Comparison of ENCODE assay signal across 9 cellular contexts in the genomic region with DNA sequence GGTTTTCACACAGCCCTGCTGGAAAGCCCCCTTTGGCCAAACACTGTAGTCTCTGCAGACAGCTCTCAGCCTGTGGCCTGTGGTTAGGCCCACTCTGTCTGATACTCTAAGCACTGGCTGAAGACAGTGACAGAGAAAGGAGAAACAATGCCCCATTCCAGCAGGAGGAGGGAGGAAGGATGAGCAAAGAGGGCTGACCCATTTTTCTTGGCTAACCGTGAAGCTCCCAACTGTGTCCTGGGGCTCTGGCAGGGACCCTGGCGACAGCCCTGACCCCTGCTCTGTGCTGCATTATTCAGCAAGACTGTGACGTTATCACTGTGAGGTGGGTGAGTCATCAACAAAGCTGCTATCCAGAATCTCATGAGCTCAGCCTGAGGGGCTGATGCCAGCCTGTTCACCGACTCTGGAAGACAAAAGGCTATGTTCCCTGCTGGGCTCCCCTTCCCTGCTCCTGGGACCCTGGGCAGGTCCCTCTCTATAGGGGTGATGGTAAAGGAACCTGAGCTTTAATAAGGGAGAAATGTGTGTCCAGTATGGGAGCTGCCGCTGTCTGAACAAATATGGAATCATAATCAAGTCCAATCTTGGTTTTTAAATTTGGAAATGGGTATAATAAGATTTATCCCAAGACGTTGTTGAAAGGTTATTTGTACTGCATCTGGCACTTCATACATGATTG.
A peak's percentile ranks its signal among the peaks of the same experiment; 100 is the strongest.
DNase-seq lines count a peak whose midpoint lies in the region; ATAC-seq and TF ChIP-seq lines count a peak whose summit lies in the region.
"Had no signal": no experiment of that assay in that cellular context is flagged by ENCODE, and none has a peak within 500 bp of the region (broad histone marks: within the 10 kb centered on the region; RNA-seq: fewer than 3 reads in every experiment).

No MANE protein-coding gene starts in this region.

- no peaks in the 10 kb centered on the region for H3K9me2 ChIP-seq in GM23338 (ENCODE audit: insufficient read depth)

- H3K27me3 ChIP-seq in lower lobe of right lung (ENCODE audit: low read depth) (no peaks in the 10 kb centered on the region), GM23338 (ENCODE audit: insufficient read depth) (no peaks in the 10 kb centered on the region)

- no peaks in the 10 kb centered on the region for H3K36me3 ChIP-seq in lower lobe of right lung
- no peaks in the 10 kb centered on the region for H3K36me3 ChIP-seq in GM23338 (ENCODE audit: insufficient read depth)

- TF ChIP-seq CTCF in brain (conservative IDR thresholded peaks at IDR 0.05) (no peak), lower lobe of right lung (IDR thresholded peaks at IDR 0.05) (no peak), GM23338 (conservative IDR thresholded peaks at IDR 0.05; ENCODE audit: low read depth in 2 of 2) (no peak)

- no peaks in the 10 kb centered on the region for H4K20me1 ChIP-seq in GM23338 (replicated peaks; ENCODE audit: insufficient read depth)

- H3K4me1 ChIP-seq in lower lobe of right lung = peaks cover 19% of the 10 kb centered on the region
- peaks cover 2% of the 10 kb centered on the region; the same call in 1 of the 2 replicates for H3K4me1 ChIP-seq in GM23338 (ENCODE audit: insufficient read depth)

- H3K4me2 ChIP-seq in GM23338 = no peak overlapping the region

- no peaks in the 10 kb centered on the region for H3K79me2 ChIP-seq in GM23338 (replicated peaks; ENCODE audit: insufficient read depth)

- H3K9me3 Mint-ChIP-seq in brain (peaks cover 8 to 15% (median 12%) of the 10 kb centered on the region in 5 experiments), GM23338 (peaks cover 20% of the 10 kb centered on the region)

- DNase-seq in CD1c-positive myeloid dendritic cell (ENCODE audit: extremely low spot score) = peak; percentile 48
- peak; percentile 67 for DNase-seq in mucosa of gallbladder (ENCODE audit: low spot score)
- DNase-seq in lower lobe of right lung = no peak
- DNase-seq in SK-N-DZ (ENCODE audit: low spot score) = no peak
- no peak for DNase-seq in GM23338 (ENCODE audit: low spot score)
- DNase-seq: naive B cell had no signal

- ATAC-seq in HG03457 (IDR thresholded peaks at IDR 0.05; ENCODE audit: unreplicated experiment) (peak; percentile 64), lower lobe of right lung (no peak), GM23338 (no peak), HG02885 (IDR thresholded peaks at IDR 0.05; ENCODE audit: poor library complexity, unreplicated experiment) (no peak)

- H3K27me3 Mint-ChIP-seq in brain (peaks cover 4% of the 10 kb centered on the region), GM23338 (ENCODE audit: insufficient read depth, low read depth, poor library complexity) (no peaks in the 10 kb centered on the region)
- H3K27me3 Mint-ChIP-seq: naive B cell had no signal

- H3K4me1 Mint-ChIP-seq in brain = peaks cover 26% of the 10 kb centered on the region
- H3K4me1 Mint-ChIP-seq in GM23338 = no peaks in the 10 kb centered on the region; the same call in 2 of the 3 replicates
- H3K4me1 Mint-ChIP-seq: naive B cell had no signal

- no peak overlapping the region for H3K4me3 ChIP-seq in lower lobe of right lung
- no peak overlapping the region for H3K4me3 ChIP-seq in GM23338

- H3K36me3 Mint-ChIP-seq in brain (peaks cover 3% of the 10 kb centered on the region), GM23338 (ENCODE audit: low read depth) (peaks cover 15% of the 10 kb centered on the region)
- H3K36me3 Mint-ChIP-seq: naive B cell had no signal

- no peak overlapping the region for H3K4me3 Mint-ChIP-seq in brain
- H3K4me3 Mint-ChIP-seq in GM23338 = no peak overlapping the region
- H3K4me3 Mint-ChIP-seq: naive B cell had no signal

- peak overlapping the region in 3 of 5 experiments; percentile 62 to 88 (median 87) for H3K27ac Mint-ChIP-seq in brain
- H3K27ac Mint-ChIP-seq in GM23338 = no peak overlapping the region
- H3K27ac Mint-ChIP-seq: naive B cell had no signal

- H3K27ac ChIP-seq in lower lobe of right lung (no peak overlapping the region), GM23338 (ENCODE audit: low read depth) (no peak overlapping the region)

- intact Hi-C loops in lower lobe of right lung (cut with DNase I) = no loop called here

- no peaks in the 10 kb centered on the region for H3F3A ChIP-seq in GM23338 (replicated peaks; ENCODE audit: low read depth)

- no peak overlapping the region for H2AFZ ChIP-seq in GM23338

- no peaks in the 10 kb centered on the region for H3K9me3 ChIP-seq in lower lobe of right lung

TF ChIP-seq in GM23338, 12 proteins besides CTCF, POLR2A, EP300 and RAD21 (continues in another document):
- TF ChIP-seq NANOG (IDR thresholded peaks at IDR 0.05; ENCODE audit: borderline replicate concordance) (no peak), CREB1 (CRISPR knock-in tag; IDR thresholded peaks at IDR 0.05; ENCODE audit: low read depth) (no peak), ZNF331 (CRISPR knock-in tag; IDR thresholded peaks at IDR 0.05; ENCODE audit: low read depth) (no peak), EZH2phosphoT487 (IDR thresholded peaks at IDR 0.05; ENCODE audit: unreplicated experiment) (no peak), POLR2AphosphoS5 (IDR thresholded peaks at IDR 0.05; ENCODE audit: low read depth) (no peak), ZNF114 (CRISPR knock-in tag; IDR thresholded peaks at IDR 0.05) (no peak), EZH2 (IDR thresholded peaks at IDR 0.05; ENCODE audit: low read depth, unreplicated experiment) (no peak)
- TF ChIP-seq, protein P1, sequence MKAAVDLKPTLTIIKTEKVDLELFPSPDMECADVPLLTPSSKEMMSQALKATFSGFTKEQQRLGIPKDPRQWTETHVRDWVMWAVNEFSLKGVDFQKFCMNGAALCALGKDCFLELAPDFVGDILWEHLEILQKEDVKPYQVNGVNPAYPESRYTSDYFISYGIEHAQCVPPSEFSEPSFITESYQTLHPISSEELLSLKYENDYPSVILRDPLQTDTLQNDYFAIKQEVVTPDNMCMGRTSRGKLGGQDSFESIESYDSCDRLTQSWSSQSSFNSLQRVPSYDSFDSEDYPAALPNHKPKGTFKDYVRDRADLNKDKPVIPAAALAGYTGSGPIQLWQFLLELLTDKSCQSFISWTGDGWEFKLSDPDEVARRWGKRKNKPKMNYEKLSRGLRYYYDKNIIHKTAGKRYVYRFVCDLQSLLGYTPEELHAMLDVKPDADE (IDR thresholded peaks at IDR 0.05) = no peak
- TF ChIP-seq, protein P2, sequence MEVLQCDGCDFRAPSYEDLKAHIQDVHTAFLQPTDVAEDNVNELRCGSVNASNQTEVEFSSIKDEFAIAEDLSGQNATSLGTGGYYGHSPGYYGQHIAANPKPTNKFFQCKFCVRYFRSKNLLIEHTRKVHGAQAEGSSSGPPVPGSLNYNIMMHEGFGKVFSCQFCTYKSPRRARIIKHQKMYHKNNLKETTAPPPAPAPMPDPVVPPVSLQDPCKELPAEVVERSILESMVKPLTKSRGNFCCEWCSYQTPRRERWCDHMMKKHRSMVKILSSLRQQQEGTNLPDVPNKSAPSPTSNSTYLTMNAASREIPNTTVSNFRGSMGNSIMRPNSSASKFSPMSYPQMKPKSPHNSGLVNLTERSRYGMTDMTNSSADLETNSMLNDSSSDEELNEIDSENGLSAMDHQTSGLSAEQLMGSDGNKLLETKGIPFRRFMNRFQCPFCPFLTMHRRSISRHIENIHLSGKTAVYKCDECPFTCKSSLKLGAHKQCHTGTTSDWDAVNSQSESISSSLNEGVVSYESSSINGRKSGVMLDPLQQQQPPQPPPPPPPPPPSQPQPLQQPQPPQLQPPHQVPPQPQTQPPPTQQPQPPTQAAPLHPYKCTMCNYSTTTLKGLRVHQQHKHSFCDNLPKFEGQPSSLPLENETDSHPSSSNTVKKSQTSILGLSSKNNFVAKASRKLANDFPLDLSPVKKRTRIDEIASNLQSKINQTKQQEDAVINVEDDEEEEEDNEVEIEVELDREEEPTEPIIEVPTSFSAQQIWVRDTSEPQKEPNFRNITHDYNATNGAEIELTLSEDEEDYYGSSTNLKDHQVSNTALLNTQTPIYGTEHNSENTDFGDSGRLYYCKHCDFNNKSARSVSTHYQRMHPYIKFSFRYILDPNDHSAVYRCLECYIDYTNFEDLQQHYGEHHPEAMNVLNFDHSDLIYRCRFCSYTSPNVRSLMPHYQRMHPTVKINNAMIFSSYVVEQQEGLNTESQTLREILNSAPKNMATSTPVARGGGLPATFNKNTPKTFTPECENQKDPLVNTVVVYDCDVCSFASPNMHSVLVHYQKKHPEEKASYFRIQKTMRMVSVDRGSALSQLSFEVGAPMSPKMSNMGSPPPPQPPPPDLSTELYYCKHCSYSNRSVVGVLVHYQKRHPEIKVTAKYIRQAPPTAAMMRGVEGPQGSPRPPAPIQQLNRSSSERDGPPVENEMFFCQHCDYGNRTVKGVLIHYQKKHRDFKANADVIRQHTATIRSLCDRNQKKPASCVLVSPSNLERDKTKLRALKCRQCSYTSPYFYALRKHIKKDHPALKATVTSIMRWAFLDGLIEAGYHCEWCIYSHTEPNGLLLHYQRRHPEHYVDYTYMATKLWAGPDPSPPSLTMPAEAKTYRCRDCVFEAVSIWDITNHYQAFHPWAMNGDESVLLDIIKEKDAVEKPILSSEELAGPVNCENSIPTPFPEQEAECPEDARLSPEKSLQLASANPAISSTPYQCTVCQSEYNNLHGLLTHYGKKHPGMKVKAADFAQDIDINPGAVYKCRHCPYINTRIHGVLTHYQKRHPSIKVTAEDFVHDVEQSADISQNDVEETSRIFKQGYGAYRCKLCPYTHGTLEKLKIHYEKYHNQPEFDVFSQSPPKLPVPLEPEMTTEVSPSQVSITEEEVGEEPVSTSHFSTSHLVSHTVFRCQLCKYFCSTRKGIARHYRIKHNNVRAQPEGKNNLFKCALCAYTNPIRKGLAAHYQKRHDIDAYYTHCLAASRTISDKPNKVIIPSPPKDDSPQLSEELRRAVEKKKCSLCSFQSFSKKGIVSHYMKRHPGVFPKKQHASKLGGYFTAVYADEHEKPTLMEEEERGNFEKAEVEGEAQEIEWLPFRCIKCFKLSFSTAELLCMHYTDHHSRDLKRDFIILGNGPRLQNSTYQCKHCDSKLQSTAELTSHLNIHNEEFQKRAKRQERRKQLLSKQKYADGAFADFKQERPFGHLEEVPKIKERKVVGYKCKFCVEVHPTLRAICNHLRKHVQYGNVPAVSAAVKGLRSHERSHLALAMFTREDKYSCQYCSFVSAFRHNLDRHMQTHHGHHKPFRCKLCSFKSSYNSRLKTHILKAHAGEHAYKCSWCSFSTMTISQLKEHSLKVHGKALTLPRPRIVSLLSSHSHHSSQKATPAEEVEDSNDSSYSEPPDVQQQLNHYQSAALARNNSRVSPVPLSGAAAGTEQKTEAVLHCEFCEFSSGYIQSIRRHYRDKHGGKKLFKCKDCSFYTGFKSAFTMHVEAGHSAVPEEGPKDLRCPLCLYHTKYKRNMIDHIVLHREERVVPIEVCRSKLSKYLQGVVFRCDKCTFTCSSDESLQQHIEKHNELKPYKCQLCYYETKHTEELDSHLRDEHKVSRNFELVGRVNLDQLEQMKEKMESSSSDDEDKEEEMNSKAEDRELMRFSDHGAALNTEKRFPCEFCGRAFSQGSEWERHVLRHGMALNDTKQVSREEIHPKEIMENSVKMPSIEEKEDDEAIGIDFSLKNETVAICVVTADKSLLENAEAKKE (CRISPR knock-in tag; IDR thresholded peaks at IDR 0.05) = no peak

Comparison
In these comparisons a context has a peak if more than half of its experiments do, and no peak if none do; other contexts are left out.
1. DNase-seq: peak in CD1c-positive myeloid dendritic cell (single experiment) and mucosa of gallbladder (single experiment); none in lower lobe of right lung (single experiment), SK-N-DZ (single experiment) and GM23338 (single experiment).